In the genomic region with DNA sequence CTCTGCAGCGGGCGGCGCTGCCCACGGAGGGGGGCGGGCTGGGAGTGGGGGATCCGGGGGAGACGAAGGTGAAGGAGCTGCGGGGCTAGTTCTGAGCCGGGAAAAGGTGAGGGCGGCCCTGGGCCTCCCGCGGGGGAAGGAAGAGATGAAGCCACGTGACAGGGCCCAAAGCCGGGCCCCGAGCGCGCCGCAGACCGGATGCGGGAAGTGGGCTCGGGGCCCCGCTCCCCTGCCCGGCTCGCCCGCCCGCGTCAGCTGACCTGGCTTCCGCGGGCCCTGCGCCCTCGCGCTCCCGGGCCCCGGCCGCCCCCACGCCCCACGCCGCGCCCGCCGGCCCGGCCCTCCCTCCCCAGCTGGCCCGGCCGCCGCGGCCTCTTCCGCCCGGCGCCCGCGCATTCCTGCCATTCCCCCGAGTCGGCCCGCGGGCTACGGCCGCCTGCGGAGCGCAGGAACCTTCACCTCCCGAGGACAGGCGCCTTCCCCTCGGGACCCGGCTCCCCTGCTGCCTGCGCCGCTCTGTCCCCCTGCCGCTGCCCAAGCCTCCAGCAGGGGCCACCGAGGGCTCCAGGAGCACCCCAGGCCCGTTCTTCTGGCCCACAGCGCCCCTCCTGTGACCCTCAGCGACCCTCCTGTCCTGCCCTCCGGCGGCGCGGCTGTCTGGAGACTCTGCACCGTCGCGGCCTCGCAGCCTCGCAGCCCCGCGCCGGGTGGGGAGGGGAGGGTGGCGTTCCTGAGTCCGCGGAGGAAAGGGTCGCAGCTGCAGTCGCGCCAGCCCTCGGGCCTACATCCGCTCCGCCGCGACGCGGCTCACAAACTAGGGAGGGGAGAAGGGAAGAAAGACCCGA, we compare ENCODE assay signal across 1 cellular context.
TF ChIP-seq lines count a peak whose summit lies in the region.

No MANE protein-coding gene starts in this region.

TF ChIP-seq in K562, 482 proteins besides CTCF, POLR2A, EP300 and RAD21 (continued from another document and continues in another):
- TF ChIP-seq, protein P1, sequence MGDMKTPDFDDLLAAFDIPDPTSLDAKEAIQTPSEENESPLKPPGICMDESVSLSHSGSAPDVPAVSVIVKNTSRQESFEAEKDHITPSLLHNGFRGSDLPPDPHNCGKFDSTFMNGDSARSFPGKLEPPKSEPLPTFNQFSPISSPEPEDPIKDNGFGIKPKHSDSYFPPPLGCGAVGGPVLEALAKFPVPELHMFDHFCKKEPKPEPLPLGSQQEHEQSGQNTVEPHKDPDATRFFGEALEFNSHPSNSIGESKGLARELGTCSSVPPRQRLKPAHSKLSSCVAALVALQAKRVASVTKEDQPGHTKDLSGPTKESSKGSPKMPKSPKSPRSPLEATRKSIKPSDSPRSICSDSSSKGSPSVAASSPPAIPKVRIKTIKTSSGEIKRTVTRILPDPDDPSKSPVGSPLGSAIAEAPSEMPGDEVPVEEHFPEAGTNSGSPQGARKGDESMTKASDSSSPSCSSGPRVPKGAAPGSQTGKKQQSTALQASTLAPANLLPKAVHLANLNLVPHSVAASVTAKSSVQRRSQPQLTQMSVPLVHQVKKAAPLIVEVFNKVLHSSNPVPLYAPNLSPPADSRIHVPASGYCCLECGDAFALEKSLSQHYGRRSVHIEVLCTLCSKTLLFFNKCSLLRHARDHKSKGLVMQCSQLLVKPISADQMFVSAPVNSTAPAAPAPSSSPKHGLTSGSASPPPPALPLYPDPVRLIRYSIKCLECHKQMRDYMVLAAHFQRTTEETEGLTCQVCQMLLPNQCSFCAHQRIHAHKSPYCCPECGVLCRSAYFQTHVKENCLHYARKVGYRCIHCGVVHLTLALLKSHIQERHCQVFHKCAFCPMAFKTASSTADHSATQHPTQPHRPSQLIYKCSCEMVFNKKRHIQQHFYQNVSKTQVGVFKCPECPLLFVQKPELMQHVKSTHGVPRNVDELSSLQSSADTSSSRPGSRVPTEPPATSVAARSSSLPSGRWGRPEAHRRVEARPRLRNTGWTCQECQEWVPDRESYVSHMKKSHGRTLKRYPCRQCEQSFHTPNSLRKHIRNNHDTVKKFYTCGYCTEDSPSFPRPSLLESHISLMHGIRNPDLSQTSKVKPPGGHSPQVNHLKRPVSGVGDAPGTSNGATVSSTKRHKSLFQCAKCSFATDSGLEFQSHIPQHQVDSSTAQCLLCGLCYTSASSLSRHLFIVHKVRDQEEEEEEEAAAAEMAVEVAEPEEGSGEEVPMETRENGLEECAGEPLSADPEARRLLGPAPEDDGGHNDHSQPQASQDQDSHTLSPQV (IDR thresholded peaks at IDR 0.05), result peak; percentile 72
- peak; percentile 30; the same call in 1 of the 2 replicates for TF ChIP-seq GTF2E2 (tag; IDR thresholded peaks at IDR 0.05)
- TF ChIP-seq, protein P2, sequence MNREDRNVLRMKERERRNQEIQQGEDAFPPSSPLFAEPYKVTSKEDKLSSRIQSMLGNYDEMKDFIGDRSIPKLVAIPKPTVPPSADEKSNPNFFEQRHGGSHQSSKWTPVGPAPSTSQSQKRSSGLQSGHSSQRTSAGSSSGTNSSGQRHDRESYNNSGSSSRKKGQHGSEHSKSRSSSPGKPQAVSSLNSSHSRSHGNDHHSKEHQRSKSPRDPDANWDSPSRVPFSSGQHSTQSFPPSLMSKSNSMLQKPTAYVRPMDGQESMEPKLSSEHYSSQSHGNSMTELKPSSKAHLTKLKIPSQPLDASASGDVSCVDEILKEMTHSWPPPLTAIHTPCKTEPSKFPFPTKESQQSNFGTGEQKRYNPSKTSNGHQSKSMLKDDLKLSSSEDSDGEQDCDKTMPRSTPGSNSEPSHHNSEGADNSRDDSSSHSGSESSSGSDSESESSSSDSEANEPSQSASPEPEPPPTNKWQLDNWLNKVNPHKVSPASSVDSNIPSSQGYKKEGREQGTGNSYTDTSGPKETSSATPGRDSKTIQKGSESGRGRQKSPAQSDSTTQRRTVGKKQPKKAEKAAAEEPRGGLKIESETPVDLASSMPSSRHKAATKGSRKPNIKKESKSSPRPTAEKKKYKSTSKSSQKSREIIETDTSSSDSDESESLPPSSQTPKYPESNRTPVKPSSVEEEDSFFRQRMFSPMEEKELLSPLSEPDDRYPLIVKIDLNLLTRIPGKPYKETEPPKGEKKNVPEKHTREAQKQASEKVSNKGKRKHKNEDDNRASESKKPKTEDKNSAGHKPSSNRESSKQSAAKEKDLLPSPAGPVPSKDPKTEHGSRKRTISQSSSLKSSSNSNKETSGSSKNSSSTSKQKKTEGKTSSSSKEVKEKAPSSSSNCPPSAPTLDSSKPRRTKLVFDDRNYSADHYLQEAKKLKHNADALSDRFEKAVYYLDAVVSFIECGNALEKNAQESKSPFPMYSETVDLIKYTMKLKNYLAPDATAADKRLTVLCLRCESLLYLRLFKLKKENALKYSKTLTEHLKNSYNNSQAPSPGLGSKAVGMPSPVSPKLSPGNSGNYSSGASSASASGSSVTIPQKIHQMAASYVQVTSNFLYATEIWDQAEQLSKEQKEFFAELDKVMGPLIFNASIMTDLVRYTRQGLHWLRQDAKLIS (CRISPR knock-in tag; IDR thresholded peaks at IDR 0.05), result peak; percentile 76; the same call in 1 of the 2 replicates
- TF ChIP-seq PHF20 (IDR thresholded peaks at IDR 0.05; ENCODE audit: partially characterized antibody), result no peak
- peak; percentile 81; the same call in 1 of the 2 replicates for TF ChIP-seq E2F5 (CRISPR knock-in tag; IDR thresholded peaks at IDR 0.05)
- no peak for TF ChIP-seq SRSF1 (IDR thresholded peaks at IDR 0.05; ENCODE audit: low read depth, low read length)
- TF ChIP-seq, protein P3, sequence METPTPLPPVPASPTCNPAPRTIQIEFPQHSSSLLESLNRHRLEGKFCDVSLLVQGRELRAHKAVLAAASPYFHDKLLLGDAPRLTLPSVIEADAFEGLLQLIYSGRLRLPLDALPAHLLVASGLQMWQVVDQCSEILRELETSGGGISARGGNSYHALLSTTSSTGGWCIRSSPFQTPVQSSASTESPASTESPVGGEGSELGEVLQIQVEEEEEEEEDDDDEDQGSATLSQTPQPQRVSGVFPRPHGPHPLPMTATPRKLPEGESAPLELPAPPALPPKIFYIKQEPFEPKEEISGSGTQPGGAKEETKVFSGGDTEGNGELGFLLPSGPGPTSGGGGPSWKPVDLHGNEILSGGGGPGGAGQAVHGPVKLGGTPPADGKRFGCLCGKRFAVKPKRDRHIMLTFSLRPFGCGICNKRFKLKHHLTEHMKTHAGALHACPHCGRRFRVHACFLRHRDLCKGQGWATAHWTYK (CRISPR knock-in tag; IDR thresholded peaks at IDR 0.05), result 0 out of 2 replicates have a peak, but pooled peaks have one; percentile 28
- no peak for TF ChIP-seq JUND (IDR thresholded peaks at IDR 0.05; ENCODE audit: borderline replicate concordance, low read depth, low read length)
- TF ChIP-seq JUND (tag; IDR thresholded peaks at IDR 0.05; ENCODE audit: borderline replicate concordance, low read depth, low read length), result no peak; the same call in 2 of the 3 replicates
- TF ChIP-seq TRIM28 (IDR thresholded peaks at IDR 0.05), result no peak
- TF ChIP-seq, protein P4, sequence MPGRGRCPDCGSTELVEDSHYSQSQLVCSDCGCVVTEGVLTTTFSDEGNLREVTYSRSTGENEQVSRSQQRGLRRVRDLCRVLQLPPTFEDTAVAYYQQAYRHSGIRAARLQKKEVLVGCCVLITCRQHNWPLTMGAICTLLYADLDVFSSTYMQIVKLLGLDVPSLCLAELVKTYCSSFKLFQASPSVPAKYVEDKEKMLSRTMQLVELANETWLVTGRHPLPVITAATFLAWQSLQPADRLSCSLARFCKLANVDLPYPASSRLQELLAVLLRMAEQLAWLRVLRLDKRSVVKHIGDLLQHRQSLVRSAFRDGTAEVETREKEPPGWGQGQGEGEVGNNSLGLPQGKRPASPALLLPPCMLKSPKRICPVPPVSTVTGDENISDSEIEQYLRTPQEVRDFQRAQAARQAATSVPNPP (IDR thresholded peaks at IDR 0.05; ENCODE audit: borderline replicate concordance, insufficient read depth, insufficient read length), result no peak
- TF ChIP-seq, protein P5, sequence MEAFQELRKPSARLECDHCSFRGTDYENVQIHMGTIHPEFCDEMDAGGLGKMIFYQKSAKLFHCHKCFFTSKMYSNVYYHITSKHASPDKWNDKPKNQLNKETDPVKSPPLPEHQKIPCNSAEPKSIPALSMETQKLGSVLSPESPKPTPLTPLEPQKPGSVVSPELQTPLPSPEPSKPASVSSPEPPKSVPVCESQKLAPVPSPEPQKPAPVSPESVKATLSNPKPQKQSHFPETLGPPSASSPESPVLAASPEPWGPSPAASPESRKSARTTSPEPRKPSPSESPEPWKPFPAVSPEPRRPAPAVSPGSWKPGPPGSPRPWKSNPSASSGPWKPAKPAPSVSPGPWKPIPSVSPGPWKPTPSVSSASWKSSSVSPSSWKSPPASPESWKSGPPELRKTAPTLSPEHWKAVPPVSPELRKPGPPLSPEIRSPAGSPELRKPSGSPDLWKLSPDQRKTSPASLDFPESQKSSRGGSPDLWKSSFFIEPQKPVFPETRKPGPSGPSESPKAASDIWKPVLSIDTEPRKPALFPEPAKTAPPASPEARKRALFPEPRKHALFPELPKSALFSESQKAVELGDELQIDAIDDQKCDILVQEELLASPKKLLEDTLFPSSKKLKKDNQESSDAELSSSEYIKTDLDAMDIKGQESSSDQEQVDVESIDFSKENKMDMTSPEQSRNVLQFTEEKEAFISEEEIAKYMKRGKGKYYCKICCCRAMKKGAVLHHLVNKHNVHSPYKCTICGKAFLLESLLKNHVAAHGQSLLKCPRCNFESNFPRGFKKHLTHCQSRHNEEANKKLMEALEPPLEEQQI (IDR thresholded peaks at IDR 0.05), result no peak
- no peak for TF ChIP-seq CBFB (CRISPR knock-in tag; IDR thresholded peaks at IDR 0.05)
- no peak for TF ChIP-seq CSDE1 (IDR thresholded peaks at IDR 0.05)
- peak; percentile 65 for TF ChIP-seq ETV1 (tag; conservative IDR thresholded peaks at IDR 0.05; ENCODE audit: low read depth)
- no peak for TF ChIP-seq SETDB1 (IDR thresholded peaks at IDR 0.05; ENCODE audit: low read length)
- TF ChIP-seq ZSCAN29 (IDR thresholded peaks at IDR 0.05), result no peak
- peak; percentile 66 for TF ChIP-seq USF1 (CRISPR knock-in tag; IDR thresholded peaks at IDR 0.05)
- TF ChIP-seq ETS1 (conservative IDR thresholded peaks at IDR 0.05; ENCODE audit: control insufficient read depth, low read depth, low read length), result peak; percentile 43; the same call in 1 of the 2 replicates
- TF ChIP-seq RNF2 (IDR thresholded peaks at IDR 0.05), result no peak
- TF ChIP-seq ZNF830 (CRISPR knock-in tag; IDR thresholded peaks at IDR 0.05), result 0 out of 2 replicates have a peak, but pooled peaks have one; percentile 37
- TF ChIP-seq TARDBP (IDR thresholded peaks at IDR 0.05), result no peak
- no peak for TF ChIP-seq CHD4 (IDR thresholded peaks at IDR 0.05; ENCODE audit: insufficient read depth, insufficient replicate concordance, low read depth, low read length, poor library complexity, severe bottlenecking)
- TF ChIP-seq PRMT5 (CRISPR knock-in tag; IDR thresholded peaks at IDR 0.05), result no peak
- TF ChIP-seq ETV6 (IDR thresholded peaks at IDR 0.05; ENCODE audit: borderline replicate concordance in 1 of 2, low read depth in 2 of 2, low read length in 1 of 2), result no peak
- TF ChIP-seq ETV6 (CRISPR knock-in tag; IDR thresholded peaks at IDR 0.05; ENCODE audit: borderline replicate concordance), result 0 out of 2 replicates have a peak, but pooled peaks have one; percentile 36
- no peak for TF ChIP-seq ZNF57 (CRISPR knock-in tag; IDR thresholded peaks at IDR 0.05)
- peak; percentile 86 for TF ChIP-seq GABPA (tag; conservative IDR thresholded peaks at IDR 0.05; ENCODE audit: low read depth)
- no peak for TF ChIP-seq ZNF644 (tag; IDR thresholded peaks at IDR 0.05; ENCODE audit: low read depth)
- TF ChIP-seq, protein P6, sequence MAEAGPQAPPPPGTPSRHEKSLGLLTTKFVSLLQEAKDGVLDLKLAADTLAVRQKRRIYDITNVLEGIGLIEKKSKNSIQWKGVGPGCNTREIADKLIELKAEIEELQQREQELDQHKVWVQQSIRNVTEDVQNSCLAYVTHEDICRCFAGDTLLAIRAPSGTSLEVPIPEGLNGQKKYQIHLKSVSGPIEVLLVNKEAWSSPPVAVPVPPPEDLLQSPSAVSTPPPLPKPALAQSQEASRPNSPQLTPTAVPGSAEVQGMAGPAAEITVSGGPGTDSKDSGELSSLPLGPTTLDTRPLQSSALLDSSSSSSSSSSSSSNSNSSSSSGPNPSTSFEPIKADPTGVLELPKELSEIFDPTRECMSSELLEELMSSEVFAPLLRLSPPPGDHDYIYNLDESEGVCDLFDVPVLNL (CRISPR knock-in tag; IDR thresholded peaks at IDR 0.05; ENCODE audit: low read depth), result peak; percentile 71; the same call in 1 of the 2 replicates
- 0 out of 2 replicates have a peak, but pooled peaks have one; percentile 64 for TF ChIP-seq ZNF224 (CRISPR knock-in tag; IDR thresholded peaks at IDR 0.05)
- no peak for TF ChIP-seq RBM14 (IDR thresholded peaks at IDR 0.05; ENCODE audit: borderline replicate concordance, insufficient read depth, low read depth, low read length)
